Comparison of ENCODE assay signal across 2 cellular contexts in the genomic region with DNA sequence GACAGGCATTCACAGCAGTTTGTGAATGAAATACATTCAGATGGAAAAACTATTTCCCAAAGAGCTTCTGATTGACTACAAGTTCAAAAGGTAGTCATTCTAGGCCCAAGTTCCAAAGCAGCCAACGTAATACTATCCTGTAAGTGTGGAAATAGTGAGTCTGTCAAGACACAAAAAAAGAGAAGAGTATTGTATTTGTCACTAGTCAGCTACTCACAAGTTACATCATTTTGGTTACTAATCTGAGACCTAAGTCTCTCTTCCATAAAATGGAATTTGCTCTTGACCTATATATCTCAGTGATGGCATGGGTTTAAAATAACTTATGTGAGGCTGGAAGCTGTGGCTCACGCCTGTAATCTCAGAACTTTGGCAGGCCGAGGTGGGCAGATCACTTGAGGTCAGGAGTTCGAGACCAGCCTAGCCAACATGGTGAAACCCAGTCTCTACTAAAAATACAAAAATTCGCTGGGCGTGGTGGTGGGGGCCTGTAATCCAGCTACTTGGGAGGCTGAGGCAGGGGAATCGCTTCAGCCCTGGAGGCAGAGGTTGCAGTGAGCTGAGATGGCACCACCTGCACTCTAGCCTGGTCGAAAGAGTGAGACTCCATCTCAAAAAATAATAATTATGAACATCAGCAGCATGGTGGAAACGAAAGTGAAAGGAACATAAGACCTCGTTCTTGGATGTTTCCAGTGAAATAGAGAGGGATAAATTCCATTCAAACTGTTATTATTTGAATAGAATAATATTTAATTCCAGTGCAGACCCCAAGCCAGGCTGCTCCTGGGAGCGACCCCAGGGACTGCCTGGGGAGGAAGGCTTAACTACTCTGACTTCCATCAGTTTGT.
TF ChIP-seq lines count a peak whose summit lies in the region.

No MANE protein-coding gene starts in this region.

TF ChIP-seq in SK-N-SH, 30 proteins besides CTCF, POLR2A, EP300 and RAD21 (continued from another document):
- TF ChIP-seq, protein P1, sequence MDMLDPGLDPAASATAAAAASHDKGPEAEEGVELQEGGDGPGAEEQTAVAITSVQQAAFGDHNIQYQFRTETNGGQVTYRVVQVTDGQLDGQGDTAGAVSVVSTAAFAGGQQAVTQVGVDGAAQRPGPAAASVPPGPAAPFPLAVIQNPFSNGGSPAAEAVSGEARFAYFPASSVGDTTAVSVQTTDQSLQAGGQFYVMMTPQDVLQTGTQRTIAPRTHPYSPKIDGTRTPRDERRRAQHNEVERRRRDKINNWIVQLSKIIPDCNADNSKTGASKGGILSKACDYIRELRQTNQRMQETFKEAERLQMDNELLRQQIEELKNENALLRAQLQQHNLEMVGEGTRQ (IDR thresholded peaks at IDR 0.05; ENCODE audit: borderline replicate concordance, low read depth, low read length) = no peak
- TF ChIP-seq, protein P2, sequence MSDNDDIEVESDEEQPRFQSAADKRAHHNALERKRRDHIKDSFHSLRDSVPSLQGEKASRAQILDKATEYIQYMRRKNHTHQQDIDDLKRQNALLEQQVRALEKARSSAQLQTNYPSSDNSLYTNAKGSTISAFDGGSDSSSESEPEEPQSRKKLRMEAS (IDR thresholded peaks at IDR 0.05; ENCODE audit: low read depth) = no peak
TF ChIP-seq in SK-N-SH: peak in this region for 0.

TF ChIP-seq in SK-N-SH treated with all-trans-retinoic acid at 6 μM for 48 hours, 23 proteins besides CTCF, POLR2A, EP300 and RAD21 (continued from another document):
- TF ChIP-seq, protein P3, sequence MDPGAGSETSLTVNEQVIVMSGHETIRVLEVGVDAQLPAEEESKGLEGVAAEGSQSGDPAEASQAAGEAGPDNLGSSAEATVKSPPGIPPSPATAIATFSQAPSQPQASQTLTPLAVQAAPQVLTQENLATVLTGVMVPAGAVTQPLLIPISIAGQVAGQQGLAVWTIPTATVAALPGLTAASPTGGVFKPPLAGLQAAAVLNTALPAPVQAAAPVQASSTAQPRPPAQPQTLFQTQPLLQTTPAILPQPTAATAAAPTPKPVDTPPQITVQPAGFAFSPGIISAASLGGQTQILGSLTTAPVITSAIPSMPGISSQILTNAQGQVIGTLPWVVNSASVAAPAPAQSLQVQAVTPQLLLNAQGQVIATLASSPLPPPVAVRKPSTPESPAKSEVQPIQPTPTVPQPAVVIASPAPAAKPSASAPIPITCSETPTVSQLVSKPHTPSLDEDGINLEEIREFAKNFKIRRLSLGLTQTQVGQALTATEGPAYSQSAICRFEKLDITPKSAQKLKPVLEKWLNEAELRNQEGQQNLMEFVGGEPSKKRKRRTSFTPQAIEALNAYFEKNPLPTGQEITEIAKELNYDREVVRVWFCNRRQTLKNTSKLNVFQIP (CRISPR knock-in tag; IDR thresholded peaks at IDR 0.05; ENCODE audit: borderline replicate concordance, low read depth) = no peak
- TF ChIP-seq RARB (CRISPR knock-in tag; IDR thresholded peaks at IDR 0.05) = no peak
